Comparison of ENCODE assay signal across 17 cellular contexts in genomic region chr5:67752357-67752708, GRCh38.
DNase-seq lines count a peak whose midpoint lies in the region; ATAC-seq, FAIRE-seq and TF ChIP-seq lines count a peak whose summit lies in the region.
"Had no signal": no experiment of that assay in that cellular context is flagged by ENCODE, and none has a peak within 500 bp of the region (broad histone marks: within the 10 kb centered on the region; RNA-seq: fewer than 3 reads in every experiment).

No MANE protein-coding gene starts in this region.

- H3K4me3 ChIP-seq in neuronal stem cell (ENCODE audit: low read length in 2 of 2) (no peak overlapping the region), heart left ventricle (no peak overlapping the region)

- H3K4ac ChIP-seq in H9 (ENCODE audit: low read depth, low read length) (no peak overlapping the region), neuronal stem cell (ENCODE audit: low read length) (no peak overlapping the region)

- H2BK15ac ChIP-seq in H9 (ENCODE audit: low read depth, low read length): no peak overlapping the region
- no peak overlapping the region for H2BK15ac ChIP-seq in neuronal stem cell (ENCODE audit: low read length)

- 0 out of 7 replicates have a peak overlapping the region, but pooled peaks of 1 of the 3 experiments have one; percentile 47 for H3K27ac Mint-ChIP-seq in H9
- peak overlapping the region; percentile 15; the same call in 1 of the 2 replicates for H3K27ac Mint-ChIP-seq in WTC11
- H3K27ac Mint-ChIP-seq: CD14-positive monocyte; CD8-positive, alpha-beta T cell had no signal

- H2BK20ac ChIP-seq in H9 (ENCODE audit: low read depth, low read length, poor library complexity, severe bottlenecking): no peak overlapping the region

- H3K18ac ChIP-seq in H9 (ENCODE audit: insufficient read length, low read depth, low read length): no peak overlapping the region
- H3K18ac ChIP-seq in neuronal stem cell (ENCODE audit: low read length): peak overlapping the region; percentile 15

- no peaks in the 10 kb centered on the region for H4K20me1 ChIP-seq in H9 (ENCODE audit: control insufficient read depth, insufficient read depth, insufficient read length)

- peaks cover 34 to 40% of the 10 kb centered on the region in 2 experiments for H3K9me3 Mint-ChIP-seq in H9
- peaks cover 56% of the 10 kb centered on the region for H3K9me3 Mint-ChIP-seq in WTC11

- CTCF ChIA-PET in WTC11 (lab: Charles Lee): interaction anchor here (1.2 to 1.3 kb wide), 2 partner anchors 90 to 500 kb away, joined by 3 to 4 read pairs; no protein-coding TSS in a partner anchor

- POLR2A ChIA-PET in WTC11 (lab: Charles Lee): no interaction called here

- no peaks in the 10 kb centered on the region for H3K79me2 ChIP-seq in H9 (ENCODE audit: insufficient read depth, low read length)

- no peaks in the 10 kb centered on the region for H3K9me3 ChIP-seq in H9 (ENCODE audit: control insufficient read depth, low read depth, low read length)
- H3K9me3 ChIP-seq in neuronal stem cell (replicated peaks in 1 of 2; ENCODE audit: control insufficient read depth in 2 of 2, insufficient read depth in 1 of 2, low read depth in 1 of 2, low read length in 2 of 2): peaks cover 0 to 3% of the 10 kb centered on the region in 2 donors
- H3K9me3 ChIP-seq in heart left ventricle: peaks cover 0 to 52% (median 17%) of the 10 kb centered on the region in 12 donors

- H3K4me2 ChIP-seq in H9 (ENCODE audit: insufficient read depth, insufficient read length, low read length) (peak overlapping the region; percentile 4), neuronal stem cell (ENCODE audit: insufficient read depth, low read length, poor library complexity, severe bottlenecking) (no peak overlapping the region)

- H2BK5ac ChIP-seq in H9 (ENCODE audit: insufficient read length, low read length) (no peak overlapping the region), neuronal stem cell (ENCODE audit: low read length) (no peak overlapping the region)

- peak; percentile 15 for DNase-seq in NCI-H2107 treated with DMSO at 0.1 percent for 48 hours (lab: John Stamatoyannopoulos, UW; ENCODE audit: unreplicated experiment)
- DNase-seq in NCI-H2107 (lab: John Stamatoyannopoulos, UW): no peak
- DNase-seq in H9: no peak
- no peak for DNase-seq in WTC11 (ENCODE audit: low spot score)
- DNase-seq in neuronal stem cell (ENCODE audit: low spot score): no peak
- DNase-seq in NCI-H226: no peak
- no peak for DNase-seq in heart left ventricle
- no peak for DNase-seq in H54 (ENCODE audit: insufficient read length, low spot score)
- DNase-seq: CD8-positive, alpha-beta T cell; DND-41; GDM1; IMR-90 had no signal

- H2BK12ac ChIP-seq in H9 (ENCODE audit: insufficient read length, low read depth, low read length): no peak overlapping the region
- no peak overlapping the region for H2BK12ac ChIP-seq in neuronal stem cell (ENCODE audit: low read length)

- H3K4me1 Mint-ChIP-seq in H9 (peaks cover 22 to 33% of the 10 kb centered on the region in 2 experiments), WTC11 (peaks cover 24% of the 10 kb centered on the region)
- H3K4me1 Mint-ChIP-seq: CD14-positive monocyte had no signal

- H3K9ac ChIP-seq in H9 (ENCODE audit: extremely low read depth, insufficient read length, low read length) (no peak overlapping the region), neuronal stem cell (ENCODE audit: low read depth, low read length, poor library complexity) (no peak overlapping the region)

- H3K23ac ChIP-seq in H9 (ENCODE audit: insufficient read length, low read depth, low read length) (no peak overlapping the region), neuronal stem cell (ENCODE audit: low read depth, low read length, poor library complexity) (no peak overlapping the region)

- no CpG with 5 or more reads among the region's 2 CpGs for WGBS in H9 (ENCODE audit: extremely low coverage, insufficient read length, low lambda C conversion rate)
- no CpG with 5 or more reads among the region's 2 CpGs for WGBS in neuronal stem cell (ENCODE audit: extremely low coverage in 2 of 2, insufficient read length in 2 of 2, insufficient replicate concordance in 1 of 2), 2 donors
- WGBS in heart left ventricle, 4 donors: 87 to 95% (median 95%) methylated on average over 2 of the region's 2 CpGs

- TF ChIP-seq POLR2A in heart left ventricle (IDR thresholded peaks at IDR 0.05) (no peak), H54 (IDR thresholded peaks at IDR 0.05; ENCODE audit: low read depth, low read length) (no peak)

- no peaks in the 10 kb centered on the region for H3K36me3 ChIP-seq in neuronal stem cell (replicated peaks in 1 of 2; ENCODE audit: control insufficient read depth in 2 of 2, insufficient read depth in 2 of 2, low read length in 2 of 2)
- H3K36me3 ChIP-seq in heart left ventricle: no peaks in the 10 kb centered on the region

- no peaks in the 10 kb centered on the region; the same call in 1 of the 2 replicates for H3K4me1 ChIP-seq in H9 (ENCODE audit: insufficient read depth, low read length)
- H3K4me1 ChIP-seq in neuronal stem cell (ENCODE audit: control insufficient read depth in 2 of 2, insufficient read depth in 1 of 2, low read depth in 1 of 2, low read length in 2 of 2): peaks cover 0 to 4% of the 10 kb centered on the region in 2 donors
- H3K4me1 ChIP-seq in heart left ventricle: no peaks in the 10 kb centered on the region

- no peak overlapping the region for H3K4me3 Mint-ChIP-seq in H9
- H3K4me3 Mint-ChIP-seq in WTC11: no peak overlapping the region
- H3K4me3 Mint-ChIP-seq: CD14-positive monocyte; CD8-positive, alpha-beta T cell had no signal

- no peak overlapping the region for H2AK5ac ChIP-seq in H9 (ENCODE audit: insufficient read length, low read length)
- H2AK5ac ChIP-seq in neuronal stem cell (ENCODE audit: low read depth, low read length): no peak overlapping the region

- H3K79me1 ChIP-seq in H9 (ENCODE audit: insufficient read depth, low read depth, low read length, poor library complexity, severe bottlenecking): no peaks in the 10 kb centered on the region
- H3K79me1 ChIP-seq in neuronal stem cell (ENCODE audit: low read depth, low read length): no peaks in the 10 kb centered on the region

- H3K27me3 Mint-ChIP-seq in H9 (ENCODE audit: low read depth): no peaks in the 10 kb centered on the region
- no peaks in the 10 kb centered on the region for H3K27me3 Mint-ChIP-seq in WTC11 (ENCODE audit: low read depth)

- H3K36me3 Mint-ChIP-seq in H9 (ENCODE audit: insufficient read depth in 1 of 3, low read depth in 3 of 3): peaks cover 18 to 47% (median 18%) of the 10 kb centered on the region in 3 experiments
- peaks cover 47% of the 10 kb centered on the region for H3K36me3 Mint-ChIP-seq in WTC11
- H3K36me3 Mint-ChIP-seq: CD14-positive monocyte had no signal

- FAIRE-seq in H54 (lab: Jason Lieb, UNC): no peak
- FAIRE-seq: GM12892, GM19239 had no signal

- H3K56ac ChIP-seq in H9 (ENCODE audit: insufficient read length, low read depth, low read length): no peak overlapping the region

- H3K14ac ChIP-seq in H9 (ENCODE audit: insufficient read depth, low read length) (no peak overlapping the region; the same call in 1 of the 2 replicates), neuronal stem cell (ENCODE audit: low read length) (no peak overlapping the region)

- H3K27ac ChIP-seq in H9 (ENCODE audit: insufficient read length, low read depth, low read length): no peak overlapping the region
- H3K27ac ChIP-seq in neuronal stem cell (replicated peaks; ENCODE audit: low read length): no peak overlapping the region
- no peak overlapping the region for H3K27ac ChIP-seq in heart left ventricle
- H3K27ac ChIP-seq: 22Rv1, HL-60 had no signal

- ATAC-seq in WTC11 (no peak; the same call in 1 of the 2 replicates), heart left ventricle (no peak)
- ATAC-seq: CD8-positive, alpha-beta T cell had no signal

- H3K27me3 ChIP-seq in H9 (ENCODE audit: insufficient read depth, low read length) (no peaks in the 10 kb centered on the region), neuronal stem cell (ENCODE audit: control insufficient read depth in 3 of 3, insufficient read depth in 3 of 3, low read depth in 1 of 3, low read length in 3 of 3) (no peaks in the 10 kb centered on the region), heart left ventricle (no peaks in the 10 kb centered on the region)

- H2BK120ac ChIP-seq in H9 (ENCODE audit: low read depth, low read length, poor library complexity, severe bottlenecking) (no peak overlapping the region), neuronal stem cell (ENCODE audit: low read depth, low read length) (no peak overlapping the region)

- H3T11ph ChIP-seq in H9 (ENCODE audit: low read length): no peak overlapping the region

- H4K5ac ChIP-seq in H9 (ENCODE audit: insufficient read length, low read depth, low read length): no peak overlapping the region

- no peak for TF ChIP-seq CTCF in H9 (conservative IDR thresholded peaks at IDR 0.05)
- TF ChIP-seq CTCF in WTC11 (IDR thresholded peaks at IDR 0.05): no peak
- TF ChIP-seq CTCF in heart left ventricle (IDR thresholded peaks at IDR 0.05): no peak

- H3K23me2 ChIP-seq in H9 (ENCODE audit: insufficient read length, low read depth, low read length, poor library complexity, severe bottlenecking): no peaks in the 10 kb centered on the region

- H4K8ac ChIP-seq in H9 (replicated peaks; ENCODE audit: insufficient read length, low read depth, low read length) (no peak overlapping the region), neuronal stem cell (ENCODE audit: low read depth, low read length) (no peak overlapping the region)

- H2AFZ ChIP-seq in H9 (ENCODE audit: low read length): no peak overlapping the region
- no peak overlapping the region for H2AFZ ChIP-seq in neuronal stem cell (ENCODE audit: low read length)

- intact Hi-C loops in heart left ventricle (cut with DNase I): no loop called here

- H4K91ac ChIP-seq in H9 (ENCODE audit: insufficient read length, low read depth, low read length) (no peak overlapping the region), neuronal stem cell (ENCODE audit: low read depth, low read length, poor library complexity) (no peak overlapping the region)

TF ChIP-seq in WTC11, 78 proteins besides CTCF, POLR2A, EP300 and RAD21:
- TF ChIP-seq FOXK1 (CRISPR knock-in tag; IDR thresholded peaks at IDR 0.05): no peak
- peak; percentile 0; the same call in 1 of the 2 replicates for TF ChIP-seq ZNF423 (CRISPR knock-in tag; IDR thresholded peaks at IDR 0.05)
